8 cellular contexts compared by ENCODE assay signal in the genomic region with DNA sequence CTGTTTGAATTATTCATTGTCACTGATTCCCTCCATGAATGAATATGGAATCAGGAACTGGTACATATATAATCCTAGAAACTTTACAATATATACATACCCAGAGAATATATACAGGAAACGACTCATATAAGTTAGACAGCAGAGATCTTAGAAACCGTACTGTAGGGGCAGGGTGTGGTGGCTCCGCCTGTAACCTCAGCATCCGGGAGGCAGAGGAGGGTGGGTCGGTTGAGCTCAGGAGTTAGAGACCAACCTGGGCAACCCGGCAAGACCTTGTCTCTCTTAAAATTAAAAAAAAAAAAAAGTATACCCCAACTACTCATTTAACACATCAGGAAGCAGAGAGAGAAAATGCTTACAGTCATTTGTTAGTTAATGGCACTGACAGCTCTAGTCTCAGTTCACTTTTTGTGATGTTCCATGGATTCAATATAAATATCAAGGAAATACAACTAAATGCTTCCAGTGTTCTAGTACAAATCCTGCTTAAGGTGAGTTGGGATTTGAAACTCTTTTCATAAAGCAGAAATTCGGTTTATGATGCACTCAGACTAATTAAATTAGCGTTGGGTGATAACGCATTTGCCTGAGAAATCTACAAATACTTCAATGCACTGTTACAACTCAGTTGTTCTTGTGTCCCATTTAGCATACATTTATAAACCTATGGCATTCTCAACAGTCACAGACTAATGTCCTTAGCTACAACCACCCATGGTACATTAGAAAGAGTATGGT. TPM values are rescaled to one million over a fixed set of nuclear protein-coding genes. Genes with fewer than 3 reads are reported as not detected.
A peak's percentile ranks its signal among the peaks of the same experiment; 100 is the strongest.
DNase-seq lines count a peak whose midpoint lies in the region; ATAC-seq and TF ChIP-seq lines count a peak whose summit lies in the region.

No MANE protein-coding gene starts in this region.

- H3K27me3 ChIP-seq in endocrine pancreas (ENCODE audit: control insufficient read depth, insufficient read depth, low read length) (no peaks in the 10 kb centered on the region), upper lobe of right lung (no peaks in the 10 kb centered on the region), heart left ventricle (no peaks in the 10 kb centered on the region), vagina (no peaks in the 10 kb centered on the region)

- H3K27ac Mint-ChIP-seq in Calu3 (ENCODE audit: unreplicated experiment) = no peak overlapping the region

- H3K9me3 ChIP-seq in endocrine pancreas (ENCODE audit: control insufficient read depth, low read length) = no peaks in the 10 kb centered on the region
- no peaks in the 10 kb centered on the region for H3K9me3 ChIP-seq in upper lobe of right lung
- H3K9me3 ChIP-seq in heart left ventricle = no peaks in the 10 kb centered on the region
- no peaks in the 10 kb centered on the region for H3K9me3 ChIP-seq in vagina

- H3K27me3 Mint-ChIP-seq in Calu3 (ENCODE audit: unreplicated experiment) = no peaks in the 10 kb centered on the region

- BruUV-seq in Calu3 (replicated peaks; lab: Mats Ljungman, UMichigan) = no TSS peak

- peak overlapping the region; percentile 41 for H3K4me3 ChIP-seq in endocrine pancreas (ENCODE audit: control insufficient read depth, insufficient read depth, low read length)
- no peak overlapping the region for H3K4me3 ChIP-seq in upper lobe of right lung
- H3K4me3 ChIP-seq in heart left ventricle = no peak overlapping the region
- H3K4me3 ChIP-seq in vagina = no peak overlapping the region

- 58 to 69% (median 66%) methylated on average over 9 of the region's 9 CpGs for WGBS in heart left ventricle, 4 donors

- intact Hi-C loops in Calu3 (cut with micrococcal nuclease; ENCODE audit: unreplicated experiment) = loop anchor here (5.0 kb wide), 1 partner anchor 44 kb away; no protein-coding TSS in a partner anchor
- intact Hi-C loops in upper lobe of right lung (cut with DNase I) = no loop called here
- intact Hi-C loops in heart left ventricle (cut with DNase I) = loop anchor here in 1 of 10 donors (10.0 kb wide), 1 partner anchor 96 kb away; no protein-coding TSS in a partner anchor
- intact Hi-C loops in vagina (cut with DNase I) = no loop called here

- peak; percentile 30 for DNase-seq in Calu3
- peak in 3 of 4 experiments; percentile 27 to 48 (median 42) for DNase-seq in activated CD4-positive, CD25-positive, alpha-beta regulatory T cell (lab: John Stamatoyannopoulos, UW)
- no peak for DNase-seq in upper lobe of right lung
- DNase-seq in heart left ventricle = no peak
- no peak for DNase-seq in vagina (ENCODE audit: extremely low spot score in 2 of 2)

- TF ChIP-seq POLR2A in heart left ventricle (IDR thresholded peaks at IDR 0.05) (no peak), vagina (IDR thresholded peaks at IDR 0.05) (no peak)

- peaks cover 9% of the 10 kb centered on the region for H3K36me3 Mint-ChIP-seq in Calu3 (ENCODE audit: insufficient read depth, unreplicated experiment)

- H3K9me3 Mint-ChIP-seq in Calu3 (ENCODE audit: low read depth, unreplicated experiment) = no peaks in the 10 kb centered on the region

- ATAC-seq in HG03097 (IDR thresholded peaks at IDR 0.05; ENCODE audit: low FRiP score, unreplicated experiment) = peak; percentile 73
- ATAC-seq in upper lobe of right lung = peak; percentile 52
- ATAC-seq in HG02798 (IDR thresholded peaks at IDR 0.05; ENCODE audit: poor library complexity, unreplicated experiment) = no peak
- ATAC-seq in heart left ventricle = no peak

- H3K4me3 Mint-ChIP-seq in Calu3 (ENCODE audit: low read depth, unreplicated experiment) = no peak overlapping the region

- no peak overlapping the region for H3K9ac ChIP-seq in endocrine pancreas (ENCODE audit: control insufficient read depth, insufficient read depth, low read length)

- H3K4me1 ChIP-seq in endocrine pancreas (ENCODE audit: control insufficient read depth, insufficient read depth, low read length) (peaks cover 11% of the 10 kb centered on the region), upper lobe of right lung (peaks cover 35% of the 10 kb centered on the region), heart left ventricle (peaks cover 0 to 61% (median 35%) of the 10 kb centered on the region in 12 donors), vagina (peaks cover 48% of the 10 kb centered on the region)

- peaks cover 47% of the 10 kb centered on the region for H3K4me1 Mint-ChIP-seq in Calu3 (ENCODE audit: low read depth, unreplicated experiment)

- H3K27ac ChIP-seq in upper lobe of right lung = no peak overlapping the region
- peak overlapping the region in 2 of 12 donors; percentile 16 to 43 for H3K27ac ChIP-seq in heart left ventricle
- H3K27ac ChIP-seq in vagina = no peak overlapping the region

- CTCF ChIA-PET in Calu3 (lab: Charles Lee) = interaction anchor here (0.5 kb wide), 1 partner anchor 93 kb away, joined by 4 read pairs; no protein-coding TSS in a partner anchor

- H3K36me3 ChIP-seq in endocrine pancreas (ENCODE audit: control insufficient read depth, insufficient read depth, low read length) = no peaks in the 10 kb centered on the region
- H3K36me3 ChIP-seq in upper lobe of right lung = peaks cover 10% of the 10 kb centered on the region
- H3K36me3 ChIP-seq in heart left ventricle = peaks cover 0 to 15% (median 4%) of the 10 kb centered on the region in 9 donors
- H3K36me3 ChIP-seq in vagina = no peaks in the 10 kb centered on the region

- no peak for TF ChIP-seq CTCF in Calu3 (IDR thresholded peaks at IDR 0.05; ENCODE audit: unreplicated experiment)
- no peak for TF ChIP-seq CTCF in upper lobe of right lung (IDR thresholded peaks at IDR 0.05)
- TF ChIP-seq CTCF in heart left ventricle (IDR thresholded peaks at IDR 0.05) = no peak
- TF ChIP-seq CTCF in vagina (IDR thresholded peaks at IDR 0.05) = no peak

RNA-seq across cellular contexts. Expression of gene GLG1, which starts 5.6 kb away (rescaled TPM):
- 130 and 139 TPM in 2 replicates for total RNA-seq in Calu3 (2022)
- 112 TPM for total RNA-seq in upper lobe of right lung
- 100 to 1,000 TPM in 6 of 9 donors, 10 to 100 TPM in 3; 86.7 to 138 (median 115) TPM for total RNA-seq in heart left ventricle
- 10 to 100 TPM; 26.5 to 59.6 TPM for polyA plus RNA-seq in heart left ventricle
- 76.9 TPM for total RNA-seq in vagina

Comparison
In these comparisons a context has a peak if more than half of its experiments do, and no peak if none do; other contexts are left out.
1. DNase-seq: peak in Calu3 (single experiment) and activated CD4-positive, CD25-positive, alpha-beta regulatory T cell (3 of 4); none in upper lobe of right lung (single experiment), heart left ventricle (0 of 5) and vagina (0 of 2).
2. ATAC-seq: peak in HG03097 (single experiment) and upper lobe of right lung (single experiment); none in HG02798 (single experiment) and heart left ventricle (0 of 4).